8 cellular contexts compared by ENCODE assay signal in the genomic region with DNA sequence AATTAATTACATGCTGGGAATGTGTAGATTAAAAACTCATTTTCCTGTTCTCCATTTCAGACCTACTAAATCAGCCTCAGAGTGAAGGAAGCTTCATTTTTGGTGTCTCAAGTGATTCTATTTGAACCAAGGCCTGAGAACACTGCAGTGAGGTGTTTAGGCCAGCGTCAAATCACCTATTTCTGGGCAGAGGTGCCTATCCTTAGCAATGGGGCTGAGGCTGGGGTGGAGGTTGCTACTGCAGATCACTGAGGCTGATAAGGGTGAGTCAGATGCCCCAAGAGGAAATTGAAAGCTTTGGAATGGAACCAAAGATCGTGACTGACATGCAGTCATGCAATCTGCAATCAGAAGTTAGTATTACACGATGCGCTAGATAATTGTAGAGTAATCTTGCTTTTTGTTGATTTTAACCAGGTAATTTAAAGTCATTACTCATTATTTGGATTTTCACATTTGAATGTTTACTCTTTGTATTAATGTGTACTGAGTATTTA. TPM values are rescaled to one million over a fixed set of nuclear protein-coding genes. Genes with fewer than 3 reads are reported as not detected.
DNase-seq lines count a peak whose midpoint lies in the region; ATAC-seq, FAIRE-seq and TF ChIP-seq lines count a peak whose summit lies in the region.

No MANE protein-coding gene starts in this region.

- TF ChIP-seq CTCF in foreskin fibroblast (IDR thresholded peaks at IDR 0.05; ENCODE audit: low read depth, low read length) (no peak), endothelial cell (IDR thresholded peaks at IDR 0.05; ENCODE audit: unreplicated experiment) (no peak)

- H3K36me3 Mint-ChIP-seq in activated T-cell treated with anti-CD3 and anti-CD28 coated beads, Interleukin-2, amount 50 U/mL, for 4 hours (ENCODE audit: insufficient read depth) = no peaks in the 10 kb centered on the region
- H3K36me3 Mint-ChIP-seq in endothelial cell (ENCODE audit: low read depth, unreplicated experiment) = no peaks in the 10 kb centered on the region

- peak; percentile 75 to 80 for ATAC-seq in activated T-cell treated with anti-CD3 and anti-CD28 coated beads, Interleukin-2, amount 50 U/mL, for 4 hours
- no peak for ATAC-seq in GM21390 (IDR thresholded peaks at IDR 0.05; ENCODE audit: unreplicated experiment)

- no peak for TF ChIP-seq POLR2A in H54 (IDR thresholded peaks at IDR 0.05; ENCODE audit: low read depth, low read length)
- no peak for TF ChIP-seq POLR2A in GM12891 (IDR thresholded peaks at IDR 0.05; ENCODE audit: low read depth, low read length)

- FAIRE-seq in H54 (lab: Jason Lieb, UNC) = no peak
- FAIRE-seq in GM12891 (lab: Jason Lieb, UNC) = no peak

- H3K4me3 ChIP-seq in foreskin fibroblast (ENCODE audit: low read depth in 1 of 2, low read length in 2 of 2) = peak overlapping the region in 1 of 2 donors; percentile 3

- peaks cover under 1% of the 10 kb centered on the region for H3K27me3 Mint-ChIP-seq in activated T-cell treated with anti-CD3 and anti-CD28 coated beads, Interleukin-2, amount 50 U/mL, for 4 hours (ENCODE audit: low read depth)
- no peaks in the 10 kb centered on the region for H3K27me3 Mint-ChIP-seq in endothelial cell (ENCODE audit: unreplicated experiment)

- H3K9me3 Mint-ChIP-seq in activated T-cell treated with anti-CD3 and anti-CD28 coated beads, Interleukin-2, amount 50 U/mL, for 4 hours = peaks cover under 1% of the 10 kb centered on the region
- H3K9me3 Mint-ChIP-seq in endothelial cell (ENCODE audit: unreplicated experiment) = no peaks in the 10 kb centered on the region

- H3K4me3 Mint-ChIP-seq in activated T-cell treated with anti-CD3 and anti-CD28 coated beads, Interleukin-2, amount 50 U/mL, for 4 hours = peak overlapping the region; percentile 50
- no peak overlapping the region for H3K4me3 Mint-ChIP-seq in endothelial cell (ENCODE audit: unreplicated experiment)

- H3K4me1 Mint-ChIP-seq in activated T-cell treated with anti-CD3 and anti-CD28 coated beads, Interleukin-2, amount 50 U/mL, for 4 hours (ENCODE audit: low read depth) = peaks cover 42% of the 10 kb centered on the region
- H3K4me1 Mint-ChIP-seq in endothelial cell (ENCODE audit: unreplicated experiment) = peaks cover 5% of the 10 kb centered on the region

- DNase-seq in H54 (ENCODE audit: insufficient read length, low spot score) = peak; percentile 54
- peak; percentile 50 for DNase-seq in activated T-cell treated with anti-CD3 and anti-CD28 coated beads, Interleukin-2, amount 50 U/mL, for 4 hours
- peak; percentile 79 to 81 for DNase-seq in foreskin fibroblast
- DNase-seq in stimulated activated CD4-positive, alpha-beta T cell treated with anti-CD3 and anti-CD28 coated beads, Interleukin-12 subunit alpha, Interleukin-12 subunit beta, amount 100 ng/mL, for 24 hours (ENCODE audit: low read depth in 2 of 2) = peak; percentile 26 to 57
- no peak for DNase-seq in GM12891 (ENCODE audit: insufficient read length, low spot score)
- DNase-seq in endothelial cell (ENCODE audit: low spot score) = no peak

- H3K27ac Mint-ChIP-seq in endothelial cell (ENCODE audit: unreplicated experiment) = no peak overlapping the region

TF ChIP-seq in PFSK-1, 5 proteins besides CTCF, POLR2A, EP300 and RAD21:
- TF ChIP-seq REST (IDR thresholded peaks at IDR 0.05; ENCODE audit: insufficient read depth in 1 of 2, low read depth in 2 of 2, low read length in 2 of 2) (peak in 1 of 2 experiments; percentile 68; a peak in 1 of 4 replicates), SIN3A (IDR thresholded peaks at IDR 0.05; ENCODE audit: borderline replicate concordance, insufficient read depth, low read length) (peak; percentile 74; the same call in 1 of the 2 replicates), TAF1 (IDR thresholded peaks at IDR 0.05; ENCODE audit: borderline replicate concordance, insufficient read depth, low read length) (no peak), POLR2AphosphoS5 (IDR thresholded peaks at IDR 0.05; ENCODE audit: low read depth, low read length) (no peak), FOXP2 (optimal IDR thresholded peaks at IDR 0.05; ENCODE audit: borderline replicate concordance, extremely low read depth, extremely low read length, insufficient read depth) (peak; percentile 46)

TF ChIP-seq in GM12891, 5 proteins besides CTCF, POLR2A, EP300 and RAD21:
- TF ChIP-seq POLR2AphosphoS5 (IDR thresholded peaks at IDR 0.05; ENCODE audit: low read depth, low read length) = no peak
- TF ChIP-seq SPI1 (IDR thresholded peaks at IDR 0.05; ENCODE audit: low read depth, low read length) = no peak
- no peak for TF ChIP-seq POU2F2 (IDR thresholded peaks at IDR 0.05; ENCODE audit: low read depth, low read length)
- TF ChIP-seq TAF1 (IDR thresholded peaks at IDR 0.05; ENCODE audit: low read depth, low read length) = no peak
- no peak for TF ChIP-seq PAX5 (IDR thresholded peaks at IDR 0.05; ENCODE audit: insufficient read depth, low read length, severe bottlenecking)

RNA-seq across cellular contexts. Expression of gene TXNRD1, which starts 4.4 kb away (rescaled TPM):
- 126 TPM for polyA plus RNA-seq in PFSK-1 (2012; ENCODE audit: insufficient read length, low read depth)
- 100 to 1,000 TPM; 157 to 195 (median 162) TPM for total RNA-seq in activated T-cell treated with anti-CD3 and anti-CD28 coated beads, Interleukin-2, amount 50 U/mL, for 4 hours
- 22.3 TPM for polyA plus RNA-seq in GM12891 (2012; ENCODE audit: low read depth, missing spikeins)
- 105 TPM for total RNA-seq in endothelial cell (ENCODE audit: unreplicated experiment)

Comparison
In these comparisons a context has a peak if more than half of its experiments do, and no peak if none do; other contexts are left out.
1. DNase-seq: peak in H54 (single experiment), activated T-cell treated with anti-CD3 and anti-CD28 coated beads, Interleukin-2, amount 50 U/mL, for 4 hours (single experiment), foreskin fibroblast (2 of 2) and stimulated activated CD4-positive, alpha-beta T cell treated with anti-CD3 and anti-CD28 coated beads, Interleukin-12 subunit alpha, Interleukin-12 subunit beta, amount 100 ng/mL, for 24 hours (2 of 2); none in GM12891 (single experiment) and endothelial cell (single experiment).